Comparison of ENCODE assay signal across 28 cellular contexts in the genomic region with DNA sequence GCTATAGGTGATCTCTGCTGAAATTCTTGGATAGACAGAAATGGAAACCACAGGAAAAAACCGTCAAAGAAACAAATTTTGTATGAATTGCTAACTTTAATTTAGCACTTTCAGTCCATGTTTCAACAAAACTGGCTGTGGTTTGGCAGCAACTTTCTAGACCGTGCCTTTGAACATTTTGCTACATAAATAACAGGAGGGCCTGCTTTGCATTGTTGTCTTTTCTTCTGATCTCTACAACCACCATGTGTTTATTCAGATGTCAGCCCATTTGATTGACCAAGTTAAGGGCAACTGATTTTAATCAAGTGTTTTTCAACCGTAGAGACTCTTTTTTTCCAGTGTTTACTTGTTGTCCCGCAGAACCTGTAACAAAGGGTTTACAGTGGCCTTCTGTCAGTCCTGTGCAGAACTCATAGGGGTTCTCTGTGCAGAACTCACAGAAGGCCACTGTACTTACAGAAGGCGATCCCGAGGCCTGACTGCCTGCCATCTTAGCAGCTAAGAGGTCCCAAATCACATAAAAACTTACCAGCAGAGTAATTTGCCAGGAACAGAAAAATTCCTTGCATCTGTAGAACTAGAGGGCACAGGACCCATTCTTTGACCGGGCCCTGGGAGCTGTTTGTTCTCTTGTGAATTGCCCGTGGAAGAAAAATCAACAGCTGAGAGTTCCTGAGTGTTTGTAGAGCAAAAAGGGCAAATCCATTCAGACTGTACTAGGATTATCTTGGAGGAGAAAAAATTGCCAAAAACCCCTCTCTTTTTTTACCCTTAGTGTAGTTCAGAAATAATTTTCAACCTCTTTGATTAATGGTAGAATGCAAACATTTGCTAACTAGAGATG.
A peak's percentile ranks its signal among the peaks of the same experiment; 100 is the strongest.
DNase-seq lines count a peak whose midpoint lies in the region; ATAC-seq, FAIRE-seq and TF ChIP-seq lines count a peak whose summit lies in the region.
"Had no signal": no experiment of that assay in that cellular context is flagged by ENCODE, and none has a peak within 500 bp of the region (broad histone marks: within the 10 kb centered on the region; RNA-seq: fewer than 3 reads in every experiment).

No MANE protein-coding gene starts in this region.

- H3K27ac ChIP-seq in K562 (ENCODE audit: extremely low read depth, low read depth, low read length) (no peak overlapping the region), lower lobe of right lung (peak overlapping the region; percentile 33), substantia nigra (ENCODE audit: low read depth, low read length, poor library complexity, severe bottlenecking) (peak overlapping the region; percentile 6)
- H3K27ac ChIP-seq: GM23248, heart left ventricle, ovary had no signal

- no peak for FAIRE-seq in K562 (lab: Jason Lieb, UNC)

- H3K9me1 ChIP-seq in K562 (ENCODE audit: control insufficient read depth, insufficient read depth, low read length), result no peaks in the 10 kb centered on the region

- CTCF ChIA-PET in K562 (lab: Yijun Ruan, JAX; ENCODE audit: low intra/inter-chr PET ratio), result no interaction called here

- H2AFZ ChIP-seq in K562 (ENCODE audit: low read depth, low read length), result no peak overlapping the region
- H2AFZ ChIP-seq: GM23248 had no signal

- BruUV-seq in K562 (replicated peaks; lab: Mats Ljungman, UMichigan), result no TSS peak

- H3K27me3 ChIP-seq in K562 (ENCODE audit: control insufficient read depth in 2 of 2, insufficient read depth in 2 of 2, low read length in 2 of 2), result no peaks in the 10 kb centered on the region
- no peaks in the 10 kb centered on the region for H3K27me3 ChIP-seq in lower lobe of right lung (ENCODE audit: low read depth)
- H3K27me3 ChIP-seq: BE2C, heart left ventricle, ovary had no signal

- ATAC-seq in K562 (peak; percentile 44; the same call in 2 of the 3 replicates), lower lobe of right lung (peak; percentile 58 to 81), HG03457 (IDR thresholded peaks at IDR 0.05; ENCODE audit: unreplicated experiment) (no peak)
- ATAC-seq in activated T-cell treated with anti-CD3 and anti-CD28 coated beads, Interleukin-2, amount 50 U/mL, for 72 hours (replicated peaks in 1 of 2), result no peak
- ATAC-seq: CD8-positive, alpha-beta T cell; heart left ventricle; natural killer cell; stimulated activated naive CD8-positive, alpha-beta T cell treated with anti-CD3 and anti-CD28 coated beads, Interleukin-15, amount 100 ng/mL, for 72 hours; T-cell had no signal

- no peaks in the 10 kb centered on the region for H3K4me1 Mint-ChIP-seq in activated T-cell treated with anti-CD3 and anti-CD28 coated beads, Interleukin-2, amount 50 U/mL, for 72 hours (ENCODE audit: low read depth)
- H3K4me1 Mint-ChIP-seq: activated naive CD8-positive, alpha-beta T cell treated with anti-CD3 and anti-CD28 coated beads, Interleukin-2, amount 10 ng/mL, durations not matched to agents 7 days and 5 days; natural killer cell; stimulated activated naive CD8-positive, alpha-beta T cell treated with anti-CD3 and anti-CD28 coated beads, Interleukin-15, amount 100 ng/mL, for 72 hours; T-cell had no signal

- TF ChIP-seq CTCF in K562 (IDR thresholded peaks at IDR 0.05 in 2 of 3, conservative IDR thresholded peaks at IDR 0.05 in 1 of 3; ENCODE audit: insufficient read depth in 2 of 3, low read depth in 1 of 3, low read length in 3 of 3) (no peak), lower lobe of right lung (IDR thresholded peaks at IDR 0.05) (no peak)

- intact Hi-C loops in K562 (cut with micrococcal nuclease), result no loop called here
- intact Hi-C loops in lower lobe of right lung (cut with DNase I), result no loop called here

- H3K27me3 Mint-ChIP-seq in activated T-cell treated with anti-CD3 and anti-CD28 coated beads, Interleukin-2, amount 50 U/mL, for 72 hours (ENCODE audit: low read depth), result no peaks in the 10 kb centered on the region
- H3K27me3 Mint-ChIP-seq: stimulated activated naive CD8-positive, alpha-beta T cell treated with anti-CD3 and anti-CD28 coated beads, Interleukin-15, amount 100 ng/mL, for 72 hours had no signal

- no peak for TF ChIP-seq POLR2A in K562 (conservative IDR thresholded peaks at IDR 0.05)

- WGBS in K562 (ENCODE audit: insufficient coverage, low coverage, missing lambda C conversion rate), result 36% methylated on average over 8 of the region's 8 CpGs

- H3K4me1 ChIP-seq in K562 (replicated peaks in 1 of 2; ENCODE audit: control insufficient read depth in 2 of 2, insufficient read depth in 2 of 2, low read length in 2 of 2), result no peaks in the 10 kb centered on the region
- H3K4me1 ChIP-seq in lower lobe of right lung, result no peaks in the 10 kb centered on the region
- H3K4me1 ChIP-seq: BE2C had no signal

- H3K4me3 ChIP-seq in K562, result no peak overlapping the region
- no peak overlapping the region for H3K4me3 ChIP-seq in lower lobe of right lung
- H3K4me3 ChIP-seq: GM23248, heart left ventricle, ovary had no signal

- H3K4me3 Mint-ChIP-seq in activated T-cell treated with anti-CD3 and anti-CD28 coated beads, Interleukin-2, amount 50 U/mL, for 72 hours, result no peak overlapping the region
- H3K4me3 Mint-ChIP-seq: activated naive CD8-positive, alpha-beta T cell treated with anti-CD3 and anti-CD28 coated beads, Interleukin-2, amount 10 ng/mL, durations not matched to agents 7 days and 5 days; activated T-cell treated with anti-CD3 and anti-CD28 coated beads, Interleukin-2, amount 50 U/mL, for 24 hours; CD8-positive, alpha-beta T cell; natural killer cell; stimulated activated naive CD8-positive, alpha-beta T cell treated with anti-CD3 and anti-CD28 coated beads, Interleukin-15, amount 100 ng/mL, for 72 hours; T-cell had no signal

- H3K79me2 ChIP-seq in K562 (ENCODE audit: control insufficient read depth, insufficient read depth, low read length), result no peaks in the 10 kb centered on the region

- no peaks in the 10 kb centered on the region for H3K9me3 Mint-ChIP-seq in activated T-cell treated with anti-CD3 and anti-CD28 coated beads, Interleukin-2, amount 50 U/mL, for 72 hours
- H3K9me3 Mint-ChIP-seq: activated naive CD8-positive, alpha-beta T cell treated with anti-CD3 and anti-CD28 coated beads, Interleukin-2, amount 10 ng/mL, durations not matched to agents 7 days and 5 days; activated T-cell treated with anti-CD3 and anti-CD28 coated beads, Interleukin-2, amount 50 U/mL, for 24 hours; CD8-positive, alpha-beta T cell; natural killer cell; stimulated activated naive CD8-positive, alpha-beta T cell treated with anti-CD3 and anti-CD28 coated beads, Interleukin-15, amount 100 ng/mL, for 72 hours; T-cell had no signal

- POLR2A ChIA-PET in K562 (lab: Yijun Ruan, JAX), result interaction anchor here (0.6 to 2.2 kb wide), 3 partner anchors 11 to 81 kb away, joined by 3 to 8 read pairs (median 4); no protein-coding TSS in a partner anchor

- H3K9me3 ChIP-seq in K562 (replicated peaks; ENCODE audit: control insufficient read depth, insufficient read depth, low read depth, low read length) (no peaks in the 10 kb centered on the region), lower lobe of right lung (no peaks in the 10 kb centered on the region)
- H3K9me3 ChIP-seq: BE2C, heart left ventricle, ovary had no signal

- H3K9ac ChIP-seq in K562 (ENCODE audit: insufficient read depth in 1 of 2, low read depth in 2 of 2, low read length in 2 of 2), result no peak overlapping the region
- H3K9ac ChIP-seq: GM23248 had no signal

- in situ Hi-C loops in K562 (cut with MboI), result no loop called here

- no peak for TF ChIP-seq EP300 in K562 (IDR thresholded peaks at IDR 0.05; ENCODE audit: low read length)

- H3K36me3 ChIP-seq in K562 (ENCODE audit: control insufficient read depth, insufficient read depth, low read length), result no peaks in the 10 kb centered on the region
- no peaks in the 10 kb centered on the region for H3K36me3 ChIP-seq in lower lobe of right lung
- H3K36me3 ChIP-seq: BE2C, ovary had no signal

- H3K27ac Mint-ChIP-seq in activated T-cell treated with anti-CD3 and anti-CD28 coated beads, Interleukin-2, amount 50 U/mL, for 72 hours, result no peak overlapping the region
- H3K27ac Mint-ChIP-seq: activated naive CD8-positive, alpha-beta T cell treated with anti-CD3 and anti-CD28 coated beads, Interleukin-2, amount 10 ng/mL, durations not matched to agents 7 days and 5 days; activated T-cell treated with anti-CD3 and anti-CD28 coated beads, Interleukin-2, amount 50 U/mL, for 24 hours; CD8-positive, alpha-beta T cell; natural killer cell; stimulated activated naive CD8-positive, alpha-beta T cell treated with anti-CD3 and anti-CD28 coated beads, Interleukin-15, amount 100 ng/mL, for 72 hours; T-cell had no signal

- TF ChIP-seq RAD21 in K562 (CRISPR knock-in tag; conservative IDR thresholded peaks at IDR 0.05 in 1 of 2, IDR thresholded peaks at IDR 0.05 in 1 of 2), result no peak

- DNase-seq in NCI-H526 (lab: John Stamatoyannopoulos, UW) (peak; percentile 58 to 68), K562 (ENCODE audit: extremely low read depth in 1 of 4, low spot score in 3 of 4) (no peak), lower lobe of right lung (no peak), substantia nigra (lab: John Stamatoyannopoulos, UW) (no peak), T1000 (lab: John Stamatoyannopoulos, UW) (no peak)
- no peak for DNase-seq in activated T-cell treated with anti-CD3 and anti-CD28 coated beads, Interleukin-2, amount 50 U/mL, for 72 hours
- DNase-seq: activated CD4-positive, alpha-beta T cell treated with anti-CD3 and anti-CD28 coated beads, Interleukin-2, amount 50 U/mL, for 1 hour; activated CD4-positive, CD25-positive, alpha-beta regulatory T cell; activated gamma-delta T cell; activated naive CD8-positive, alpha-beta T cell treated with anti-CD3 and anti-CD28 coated beads, Interleukin-2, amount 10 ng/mL, durations not matched to agents 7 days and 5 days; activated T-cell treated with anti-CD3 and anti-CD28 coated beads, Interleukin-2, amount 50 U/mL, for 24 hours; aorta; BE2C; CD8-positive, alpha-beta T cell; central memory CD4-positive, alpha-beta T cell; erythroblast; GM23248; heart left ventricle; natural killer cell; NCI-H1105; NCI-H2029; NCI-H82; ovary; stimulated activated CD4-positive, alpha-beta T cell treated with anti-CD3 and anti-CD28 coated beads, Interleukin-2, amount 100 ng/mL, for 24 hours; stimulated activated CD8-positive, alpha-beta memory T cell treated with anti-CD3 and anti-CD28 coated beads, Interleukin-4, amount 100 ng/mL, for 48 hours; stimulated activated naive CD8-positive, alpha-beta T cell treated with anti-CD3 and anti-CD28 coated beads, Interleukin-15, amount 100 ng/mL, for 72 hours; T-cell had no signal

- no peak overlapping the region for H3K4me2 ChIP-seq in K562 (ENCODE audit: insufficient read depth, low read length)

- no peaks in the 10 kb centered on the region for H4K20me1 ChIP-seq in K562 (replicated peaks; ENCODE audit: control insufficient read depth, insufficient read depth, low read length)

- no peaks in the 10 kb centered on the region for H3K36me3 Mint-ChIP-seq in activated T-cell treated with anti-CD3 and anti-CD28 coated beads, Interleukin-2, amount 50 U/mL, for 72 hours (ENCODE audit: insufficient read depth in 2 of 2)
- H3K36me3 Mint-ChIP-seq: activated naive CD8-positive, alpha-beta T cell treated with anti-CD3 and anti-CD28 coated beads, Interleukin-2, amount 10 ng/mL, durations not matched to agents 7 days and 5 days; CD8-positive, alpha-beta T cell; natural killer cell; T-cell had no signal

TF ChIP-seq in K562, 482 proteins besides CTCF, POLR2A, EP300 and RAD21 (continues in another document):
- TF ChIP-seq CBX8 (IDR thresholded peaks at IDR 0.05; ENCODE audit: borderline replicate concordance, extremely low read depth, low read depth, low read length, poor library complexity, severe bottlenecking), result no peak
- no peak for TF ChIP-seq ZNF165 (CRISPR knock-in tag; IDR thresholded peaks at IDR 0.05; ENCODE audit: borderline replicate concordance)

Comparison
In these comparisons a context has a peak if more than half of its experiments do, and no peak if none do; other contexts are left out.
1. DNase-seq: peak in NCI-H526 (2 of 2); none in K562 (0 of 4), lower lobe of right lung (single experiment), substantia nigra (0 of 49), activated T-cell treated with anti-CD3 and anti-CD28 coated beads, Interleukin-2, amount 50 U/mL, for 72 hours (0 of 2) and T1000 (single experiment).
2. ATAC-seq: peak in K562 (single experiment) and lower lobe of right lung (2 of 2); none in HG03457 (single experiment) and activated T-cell treated with anti-CD3 and anti-CD28 coated beads, Interleukin-2, amount 50 U/mL, for 72 hours (0 of 2).